Comparison of ENCODE assay signal across 1 cellular context in genomic region chr4:124743711-124744110, GRCh38.
TF ChIP-seq lines count a peak whose summit lies in the region.

No MANE protein-coding gene starts in this region.

TF ChIP-seq in K562, 482 proteins besides CTCF, POLR2A, EP300 and RAD21 (continued from another document):
- TF ChIP-seq MAFG (tag; conservative IDR thresholded peaks at IDR 0.05) = peak; percentile 76
- TF ChIP-seq NFE2 (IDR thresholded peaks at IDR 0.05; ENCODE audit: low read depth) = peak; percentile 34; the same call in 1 of the 2 replicates
- TF ChIP-seq MAFF (IDR thresholded peaks at IDR 0.05; ENCODE audit: low read length) = peak; percentile 80
- no peak for TF ChIP-seq NCOA2 (IDR thresholded peaks at IDR 0.05; ENCODE audit: partially characterized antibody in 2 of 2)
- TF ChIP-seq ZNF316 (IDR thresholded peaks at IDR 0.05) = peak; percentile 75
TF ChIP-seq in K562: peak in this region for 6.
